9 cellular contexts compared by ENCODE assay signal in genomic region chr3:50570508-50571279, GRCh38. TPM values are rescaled to one million over a fixed set of nuclear protein-coding genes. Genes with fewer than 3 reads are reported as not detected.
DNase-seq lines count a peak whose midpoint lies in the region; ATAC-seq, FAIRE-seq and TF ChIP-seq lines count a peak whose summit lies in the region.
"Had no signal": no experiment of that assay in that cellular context is flagged by ENCODE, and none has a peak within 500 bp of the region (broad histone marks: within the 10 kb centered on the region; RNA-seq: fewer than 3 reads in every experiment).

No MANE protein-coding gene starts in this region.

- dilution Hi-C loops in endothelial cell of umbilical vein (cut with MboI; ENCODE audit: extremely low pct_ligation_motif_present, low sequenced_read_pairs) = no loop called here

- H3K36me3 Mint-ChIP-seq in GM23338 (ENCODE audit: low read depth) = no peaks in the 10 kb centered on the region

- no peaks in the 10 kb centered on the region for H3K9me2 ChIP-seq in GM23338 (ENCODE audit: insufficient read depth)

- H3K36me3 ChIP-seq in GM23338 (ENCODE audit: insufficient read depth) = no peaks in the 10 kb centered on the region
- H3K36me3 ChIP-seq in endothelial cell of umbilical vein (ENCODE audit: control insufficient read depth in 2 of 2, extremely low read depth in 1 of 2, insufficient read depth in 2 of 2, low read length in 2 of 2) = peaks cover 0 to 2% of the 10 kb centered on the region in 2 experiments
- H3K36me3 ChIP-seq in sigmoid colon = peaks cover 0 to 9% (median 2%) of the 10 kb centered on the region in 4 donors
- H3K36me3 ChIP-seq in vagina = no peaks in the 10 kb centered on the region

- 86 to 87% methylated on average over 5 of the region's 5 CpGs for WGBS in sigmoid colon, 2 donors

- peak overlapping the region; percentile 97 for H3K4me3 Mint-ChIP-seq in GM23338

- no peaks in the 10 kb centered on the region for H3K9me3 Mint-ChIP-seq in GM23338

- H2AFZ ChIP-seq in GM23338 = no peak overlapping the region
- H2AFZ ChIP-seq in endothelial cell of umbilical vein (ENCODE audit: low read depth, low read length) = no peak overlapping the region

- TF ChIP-seq CTCF in GM23338 (conservative IDR thresholded peaks at IDR 0.05; ENCODE audit: low read depth in 2 of 2) (no peak), RWPE1 (conservative IDR thresholded peaks at IDR 0.05; ENCODE audit: low read depth) (no peak), endothelial cell of umbilical vein (IDR thresholded peaks at IDR 0.05; ENCODE audit: extremely low read depth in 1 of 2, insufficient read depth in 1 of 2, low read depth in 1 of 2, low read length in 2 of 2) (no peak), sigmoid colon (IDR thresholded peaks at IDR 0.05) (no peak), vagina (IDR thresholded peaks at IDR 0.05) (no peak)

- CTCF ChIA-PET in RWPE1 (lab: Yijun Ruan, JAX) = interaction anchor here (1.2 kb wide), 1 partner anchor 45 kb away, joined by 4 read pairs; no protein-coding TSS in a partner anchor
- CTCF ChIA-PET in endothelial cell of umbilical vein (lab: Charles Lee) = interaction anchor here (0.9 to 6.0 kb wide), 6 partner anchors 32 to 818 kb away, joined by 3 to 105 read pairs (median 6); partner anchors contain the start of genes CISH and MAPKAPK3

- H3K27ac ChIP-seq in GM23338 (ENCODE audit: low read depth) = no peak overlapping the region
- H3K27ac ChIP-seq in RWPE1 = peak overlapping the region; percentile 14; the same call in 1 of the 2 replicates
- H3K27ac ChIP-seq in endothelial cell of umbilical vein (ENCODE audit: insufficient read depth, low read depth, low read length) = no peak overlapping the region
- H3K27ac ChIP-seq in sigmoid colon = peak overlapping the region in 3 of 4 donors; percentile 87 to 94 (median 89)
- no peak overlapping the region for H3K27ac ChIP-seq in vagina

- H3K4me1 ChIP-seq in GM23338 (ENCODE audit: insufficient read depth) = no peaks in the 10 kb centered on the region; the same call in 1 of the 2 replicates
- H3K4me1 ChIP-seq in endothelial cell of umbilical vein (ENCODE audit: control insufficient read depth, extremely low read depth, insufficient read depth, low read length) = peaks cover 10% of the 10 kb centered on the region
- H3K4me1 ChIP-seq in sigmoid colon = peaks cover 0 to 45% (median 35%) of the 10 kb centered on the region in 4 donors
- H3K4me1 ChIP-seq in vagina = peaks cover 57% of the 10 kb centered on the region

- ATAC-seq in GM23338 = no peak
- no peak for ATAC-seq in HG03354 (IDR thresholded peaks at IDR 0.05; ENCODE audit: poor library complexity, severe bottlenecking, unreplicated experiment)
- no peak for ATAC-seq in GM18907 (IDR thresholded peaks at IDR 0.05; ENCODE audit: unreplicated experiment)
- ATAC-seq: body of pancreas had no signal

- peaks cover 20% of the 10 kb centered on the region for H3F3A ChIP-seq in GM23338 (replicated peaks; ENCODE audit: low read depth)

- FAIRE-seq in endothelial cell of umbilical vein (lab: Jason Lieb, UNC) = no peak

- peak overlapping the region; percentile 97 for H3K4me2 ChIP-seq in GM23338
- H3K4me2 ChIP-seq in endothelial cell of umbilical vein (ENCODE audit: insufficient read depth, low read length) = peak overlapping the region; percentile 75

- H3K4me1 Mint-ChIP-seq in GM23338 = peaks cover 11% of the 10 kb centered on the region; the same call in 2 of the 3 replicates

- peaks cover 9% of the 10 kb centered on the region for H3K27me3 Mint-ChIP-seq in GM23338 (ENCODE audit: insufficient read depth, low read depth, poor library complexity)

- H3K9me1 ChIP-seq in endothelial cell of umbilical vein (replicated peaks; ENCODE audit: control insufficient read depth, extremely low read depth, insufficient read depth, low read length) = no peaks in the 10 kb centered on the region

- no peak for TF ChIP-seq EP300 in sigmoid colon (IDR thresholded peaks at IDR 0.05)

- BruUV-seq in endothelial cell of umbilical vein (replicated peaks; lab: Mats Ljungman, UMichigan) = no TSS peak

- H3K79me2 ChIP-seq in GM23338 (replicated peaks; ENCODE audit: insufficient read depth) = peaks cover 7% of the 10 kb centered on the region; the same call in 1 of the 2 replicates
- no peaks in the 10 kb centered on the region for H3K79me2 ChIP-seq in endothelial cell of umbilical vein (ENCODE audit: control insufficient read depth, insufficient read depth, low read length)

- no peaks in the 10 kb centered on the region for H3K9me3 ChIP-seq in endothelial cell of umbilical vein (replicated peaks; ENCODE audit: control insufficient read depth, insufficient read depth, low read length)
- H3K9me3 ChIP-seq in sigmoid colon = no peaks in the 10 kb centered on the region
- no peaks in the 10 kb centered on the region for H3K9me3 ChIP-seq in vagina
- H3K9me3 ChIP-seq: body of pancreas had no signal

- DNase-seq in GM23338 (ENCODE audit: low spot score) (no peak), RWPE1 (ENCODE audit: low spot score) (no peak), endothelial cell of umbilical vein (ENCODE audit: low read depth, low spot score) (no peak), sigmoid colon (no peak), amniotic stem cell (lab: John Stamatoyannopoulos, UW) (no peak), vagina (ENCODE audit: extremely low spot score in 2 of 2) (no peak)
- DNase-seq: body of pancreas had no signal

- H3K27me3 ChIP-seq in GM23338 (ENCODE audit: insufficient read depth) (peaks cover 13% of the 10 kb centered on the region; the same call in 1 of the 2 replicates), endothelial cell of umbilical vein (ENCODE audit: control insufficient read depth in 2 of 2, insufficient read depth in 2 of 2, low read length in 2 of 2) (no peaks in the 10 kb centered on the region), sigmoid colon (no peaks in the 10 kb centered on the region), vagina (no peaks in the 10 kb centered on the region)
- H3K27me3 ChIP-seq: body of pancreas had no signal

- intact Hi-C loops in endothelial cell of umbilical vein (cut with micrococcal nuclease) = no loop called here
- intact Hi-C loops in sigmoid colon (cut with DNase I) = loop anchor here (5.0 kb wide), 1 partner anchor 102 kb away; the partner anchor contains the start of gene DOCK3
- intact Hi-C loops in vagina (cut with DNase I) = loop anchor here (1.0 kb wide), 1 partner anchor 42 kb away; no protein-coding TSS in a partner anchor

- H4K20me1 ChIP-seq in GM23338 (replicated peaks; ENCODE audit: insufficient read depth) (no peaks in the 10 kb centered on the region), endothelial cell of umbilical vein (replicated peaks; ENCODE audit: control insufficient read depth, extremely low read depth, insufficient read depth, low read length) (no peaks in the 10 kb centered on the region)

- TF ChIP-seq POLR2A in endothelial cell of umbilical vein (IDR thresholded peaks at IDR 0.05; ENCODE audit: low read depth, low read length) = no peak
- TF ChIP-seq POLR2A in sigmoid colon (IDR thresholded peaks at IDR 0.05) = no peak
- no peak for TF ChIP-seq POLR2A in vagina (IDR thresholded peaks at IDR 0.05)

- no peak overlapping the region for H3K9ac ChIP-seq in endothelial cell of umbilical vein (replicated peaks; ENCODE audit: extremely low read depth, insufficient read depth, low read length)

- H3K4me3 ChIP-seq in GM23338 (peak overlapping the region; percentile 96), endothelial cell of umbilical vein (replicated peaks in 1 of 3; ENCODE audit: insufficient read depth in 1 of 3, low read depth in 1 of 3, low read length in 3 of 3) (peak overlapping the region in 1 of 3 experiments; percentile 85), sigmoid colon (peak overlapping the region in 1 of 4 donors; percentile 86), vagina (no peak overlapping the region)

- H3K27ac Mint-ChIP-seq in GM23338 = no peak overlapping the region

- POLR2A ChIA-PET in RWPE1 (lab: Yijun Ruan, JAX; ENCODE audit: low non-redundant PET) (no interaction called here), endothelial cell of umbilical vein (lab: Charles Lee) (interaction anchor here (1.2 kb wide), 1 partner anchor 41 kb away, joined by 3 read pairs; the partner anchor contains the start of gene CISH)

RNA-seq across cellular contexts. Expression of gene HEMK1, which starts 1.4 kb away (rescaled TPM):
- 5.6 and 8.5 TPM in 2 replicates for total RNA-seq in GM23338 (2014; rRNA removed; shearing (Covaris generic))
- polyA plus RNA-seq in GM23338 (2016; fragmentation: Nextera tagmentation; extraction: Ambion mirVana) = 10.1 and 11.0 TPM in 2 replicates
- 12.0 and 15.2 TPM in 2 replicates for total RNA-seq in endothelial cell of umbilical vein
- 14.2 and 15.9 TPM in 2 replicates for polyA plus RNA-seq in endothelial cell of umbilical vein
- 10.9 and 11.8 TPM in 2 replicates for polyA plus RNA-seq in endothelial cell of umbilical vein (2011; cell fraction: cytosol; rRNA removed)
- polyA plus RNA-seq in endothelial cell of umbilical vein (2011; cell fraction: nucleus; rRNA removed) = 43.3 and 45.6 TPM in 2 replicates
- 9.4 and 11.9 TPM in 2 replicates for polyA plus RNA-seq in endothelial cell of umbilical vein (2012)
- 10.5 and 11.2 TPM in 2 replicates for polyA minus RNA-seq in endothelial cell of umbilical vein
- 3.8 TPM for polyA minus RNA-seq in endothelial cell of umbilical vein (2011; cell fraction: cytosol; rRNA and poly(A)+ RNA removed)
- 10.7 and 14.8 TPM in 2 replicates for polyA minus RNA-seq in endothelial cell of umbilical vein (2011; cell fraction: nucleus; rRNA and poly(A)+ RNA removed)
- 10 to 100 TPM in 1 of 4 donors, 1 to 10 TPM in 3; 5.0 to 13.3 (median 7.2) TPM for total RNA-seq in sigmoid colon
- 10 to 100 TPM in 2 of 3 donors, 1 to 10 TPM in 1; 9.6 to 17.7 (median 12.3) TPM for polyA plus RNA-seq in sigmoid colon
- 3.4 TPM for total RNA-seq in vagina

RNA-seq across cellular contexts. Expression of gene C3orf18, which starts 3.1 kb away (rescaled TPM):
- 7.7 and 10.3 TPM in 2 replicates for total RNA-seq in GM23338 (2014; rRNA removed; shearing (Covaris generic))
- 2.4 TPM in 2 replicates for polyA plus RNA-seq in GM23338 (2016; fragmentation: Nextera tagmentation; extraction: Ambion mirVana)
- total RNA-seq in endothelial cell of umbilical vein = 1.7 and 2.6 TPM in 2 replicates
- 2.7 and 2.9 TPM in 2 replicates for polyA plus RNA-seq in endothelial cell of umbilical vein
- 1.9 and 2.2 TPM in 2 replicates for polyA plus RNA-seq in endothelial cell of umbilical vein (2011; cell fraction: cytosol; rRNA removed)
- polyA plus RNA-seq in endothelial cell of umbilical vein (2011; cell fraction: nucleus; rRNA removed) = 4.2 and 5.2 TPM in 2 replicates
- polyA plus RNA-seq in endothelial cell of umbilical vein (2012) = 2.3 and 2.4 TPM in 2 replicates
- polyA minus RNA-seq in endothelial cell of umbilical vein = 2.2 and 2.3 TPM in 2 replicates
- 0.92 TPM for polyA minus RNA-seq in endothelial cell of umbilical vein (2011; cell fraction: cytosol; rRNA and poly(A)+ RNA removed)
- 0.77 and 1.5 TPM in 2 replicates for polyA minus RNA-seq in endothelial cell of umbilical vein (2011; cell fraction: nucleus; rRNA and poly(A)+ RNA removed)
- total RNA-seq in sigmoid colon = 10 to 100 TPM; 13.3 to 28.0 (median 16.0) TPM
- polyA plus RNA-seq in sigmoid colon = 1 to 10 TPM; 1.8 to 4.0 (median 2.3) TPM
- total RNA-seq in vagina = 10.8 TPM

RNA-seq across cellular contexts. Expression of gene CISH, which starts 40.9 kb away (rescaled TPM):
- total RNA-seq in GM23338 (2014; rRNA removed; shearing (Covaris generic)) = 2.7 and 3.6 TPM in 2 replicates
- polyA plus RNA-seq in GM23338 (2016; fragmentation: Nextera tagmentation; extraction: Ambion mirVana) = 2.1 and 2.2 TPM in 2 replicates
- 2.2 and 2.5 TPM in 2 replicates for total RNA-seq in endothelial cell of umbilical vein
- polyA plus RNA-seq in endothelial cell of umbilical vein = 4.1 and 5.8 TPM in 2 replicates
- polyA plus RNA-seq in endothelial cell of umbilical vein (2011; cell fraction: cytosol; rRNA removed) = 2.4 and 2.9 TPM in 2 replicates
- polyA plus RNA-seq in endothelial cell of umbilical vein (2011; cell fraction: nucleus; rRNA removed) = 2.1 and 3.5 TPM in 2 replicates
- polyA plus RNA-seq in endothelial cell of umbilical vein (2012) = 1.6 and 2.1 TPM in 2 replicates
- polyA minus RNA-seq in endothelial cell of umbilical vein = 4.7 and 6.0 TPM in 2 replicates
- 1.4 TPM for polyA minus RNA-seq in endothelial cell of umbilical vein (2011; cell fraction: cytosol; rRNA and poly(A)+ RNA removed)
- polyA minus RNA-seq in endothelial cell of umbilical vein (2011; cell fraction: nucleus; rRNA and poly(A)+ RNA removed) = 1.8 and 2.0 TPM in 2 replicates
- 10 to 100 TPM in 1 of 4 donors, 1 to 10 TPM in 3; 2.1 to 17.0 (median 5.3) TPM for total RNA-seq in sigmoid colon
- polyA plus RNA-seq in sigmoid colon = 10 to 100 TPM in 2 of 3 donors, 1 to 10 TPM in 1; 8.1 to 13.2 (median 11.8) TPM
- total RNA-seq in vagina = 21.9 TPM

RNA-seq across cellular contexts. Expression of gene MAPKAPK3, which starts 46.3 kb away (rescaled TPM):
- total RNA-seq in GM23338 (2014; rRNA removed; shearing (Covaris generic)) = 44.9 and 51.1 TPM in 2 replicates
- 16.5 and 17.2 TPM in 2 replicates for polyA plus RNA-seq in GM23338 (2016; fragmentation: Nextera tagmentation; extraction: Ambion mirVana)
- total RNA-seq in endothelial cell of umbilical vein = 18.5 and 21.3 TPM in 2 replicates
- 30.5 and 33.2 TPM in 2 replicates for polyA plus RNA-seq in endothelial cell of umbilical vein
- 23.6 and 24.2 TPM in 2 replicates for polyA plus RNA-seq in endothelial cell of umbilical vein (2011; cell fraction: cytosol; rRNA removed)
- 16.2 and 19.2 TPM in 2 replicates for polyA plus RNA-seq in endothelial cell of umbilical vein (2011; cell fraction: nucleus; rRNA removed)
- 19.3 and 22.6 TPM in 2 replicates for polyA plus RNA-seq in endothelial cell of umbilical vein (2012)
- polyA minus RNA-seq in endothelial cell of umbilical vein = 29.2 TPM in 2 replicates
- polyA minus RNA-seq in endothelial cell of umbilical vein (2011; cell fraction: cytosol; rRNA and poly(A)+ RNA removed) = 29.8 TPM
- 7.6 and 8.9 TPM in 2 replicates for polyA minus RNA-seq in endothelial cell of umbilical vein (2011; cell fraction: nucleus; rRNA and poly(A)+ RNA removed)
- total RNA-seq in sigmoid colon = 10 to 100 TPM; 15.2 to 22.2 (median 19.1) TPM
- polyA plus RNA-seq in sigmoid colon = 10 to 100 TPM; 19.8 to 32.8 (median 30.3) TPM
- 38.1 TPM for total RNA-seq in vagina

Comparison
In these comparisons a context has a peak if more than half of its experiments do, and no peak if none do; other contexts are left out.
1. H3K27ac ChIP-seq: peak in RWPE1 (single experiment) and sigmoid colon (3 of 4); none in GM23338 (single experiment), endothelial cell of umbilical vein (single experiment) and vagina (single experiment).